12 cellular contexts compared by ENCODE assay signal in the genomic region with DNA sequence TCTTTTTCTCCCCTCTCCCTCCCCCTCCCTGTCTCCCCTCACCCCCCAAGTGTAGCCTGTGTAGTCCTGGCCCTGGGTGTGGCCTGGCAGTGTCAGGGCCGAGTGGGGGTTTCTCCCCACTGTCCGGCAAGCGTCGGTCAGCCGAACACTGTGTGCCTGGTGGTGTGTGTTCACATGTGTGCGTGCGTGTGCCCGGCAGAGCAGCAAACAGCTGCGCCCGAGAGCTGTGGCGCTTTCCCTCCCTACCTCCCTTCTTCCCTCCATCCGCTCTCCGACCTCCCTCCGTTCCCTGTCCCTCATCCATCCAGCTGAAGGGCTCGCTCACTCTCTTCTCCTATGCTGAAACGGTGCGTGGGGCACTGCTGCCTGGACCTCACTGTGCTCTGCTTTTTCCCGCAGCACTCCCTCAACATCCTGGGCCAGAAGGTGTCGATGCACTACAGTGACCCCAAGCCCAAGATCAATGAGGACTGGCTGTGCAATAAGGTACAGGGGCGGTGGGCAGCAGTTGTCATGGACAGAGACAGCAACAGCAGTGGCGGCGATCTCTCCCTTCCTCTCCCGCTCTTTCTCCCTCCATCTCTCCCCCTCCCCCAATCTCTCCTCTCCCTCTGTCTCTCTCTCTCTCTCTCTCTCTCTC.
"Had no signal": no experiment of that assay in that cellular context is flagged by ENCODE, and none has a peak within 500 bp of the region (broad histone marks: within the 10 kb centered on the region; RNA-seq: fewer than 3 reads in every experiment).

No MANE protein-coding gene starts in this region.

- H3K9me3 ChIP-seq: adrenal gland, colonic mucosa, ovary had no signal

- H3K4me1 ChIP-seq: adrenal gland, colonic mucosa had no signal

- H3K4me3 ChIP-seq: adrenal gland, colonic mucosa, ovary had no signal

- H3K27me3 ChIP-seq: colonic mucosa, ovary had no signal

- ATAC-seq: esophagus mucosa had no signal

- H3K27ac ChIP-seq: adrenal gland, colonic mucosa, ovary had no signal

- DNase-seq: activated B cell treated with CpG ODN at 0.5 μM for 24 hours; activated CD4-positive, alpha-beta T cell treated with anti-CD3 and anti-CD28 coated beads, Interleukin-2, amount 10 ng/mL, durations not matched to agents 7 days and 5 days; activated naive CD4-positive, alpha-beta T cell treated with anti-CD3 and anti-CD28 coated beads, Interleukin-2, amount 10 ng/mL, durations not matched to agents 7 days and 5 days; caudate nucleus; colonic mucosa; stimulated activated CD4-positive, alpha-beta T cell treated with anti-CD3 and anti-CD28 coated beads, Interleukin-2, amount 100 ng/mL, for 48 hours; stimulated activated naive CD4-positive, alpha-beta T cell treated with Interleukin-2 at 50 U/mL for 16 hours; T-helper 2 cell had no signal

- FAIRE-seq: keratinocyte had no signal

- H3K36me3 ChIP-seq: ovary had no signal
